ENCODE assay signal across 1 cellular context in genomic region chr10:58412502-58412961, GRCh38.
TF ChIP-seq lines count a peak whose summit lies in the region.

No MANE protein-coding gene starts in this region.

TF ChIP-seq in H1, 55 proteins besides CTCF, POLR2A, EP300 and RAD21:
- no peak for TF ChIP-seq CHD2 (IDR thresholded peaks at IDR 0.05; ENCODE audit: low read length)
- no peak for TF ChIP-seq YY1 (IDR thresholded peaks at IDR 0.05; ENCODE audit: low read depth, low read length)
- no peak for TF ChIP-seq NANOG (IDR thresholded peaks at IDR 0.05; ENCODE audit: insufficient read depth, low read depth, low read length, poor library complexity, severe bottlenecking)
- TF ChIP-seq TAF7 (optimal IDR thresholded peaks at IDR 0.05; ENCODE audit: borderline replicate concordance, low read depth, low read length) = no peak
- no peak for TF ChIP-seq TCF12 (IDR thresholded peaks at IDR 0.05; ENCODE audit: low read depth, low read length)
- TF ChIP-seq GTF2F1 (IDR thresholded peaks at IDR 0.05; ENCODE audit: borderline replicate concordance, low read depth, low read length) = no peak
- no peak for TF ChIP-seq CBX5 (IDR thresholded peaks at IDR 0.05; ENCODE audit: low read depth, low read length)
- TF ChIP-seq HDAC6 (IDR thresholded peaks at IDR 0.05; ENCODE audit: low read depth, low read length) = no peak
- TF ChIP-seq KDM1A (IDR thresholded peaks at IDR 0.05; ENCODE audit: borderline replicate concordance, low read length) = no peak
- TF ChIP-seq MAFK (IDR thresholded peaks at IDR 0.05; ENCODE audit: low read depth, low read length) = no peak
- TF ChIP-seq RXRA (IDR thresholded peaks at IDR 0.05; ENCODE audit: insufficient read depth, low read depth, low read length) = no peak
- TF ChIP-seq SP2 (IDR thresholded peaks at IDR 0.05; ENCODE audit: low read length) = no peak
- no peak for TF ChIP-seq BACH1 (IDR thresholded peaks at IDR 0.05; ENCODE audit: low read length)
